ENCODE assay signal across 33 cellular contexts in the genomic region with DNA sequence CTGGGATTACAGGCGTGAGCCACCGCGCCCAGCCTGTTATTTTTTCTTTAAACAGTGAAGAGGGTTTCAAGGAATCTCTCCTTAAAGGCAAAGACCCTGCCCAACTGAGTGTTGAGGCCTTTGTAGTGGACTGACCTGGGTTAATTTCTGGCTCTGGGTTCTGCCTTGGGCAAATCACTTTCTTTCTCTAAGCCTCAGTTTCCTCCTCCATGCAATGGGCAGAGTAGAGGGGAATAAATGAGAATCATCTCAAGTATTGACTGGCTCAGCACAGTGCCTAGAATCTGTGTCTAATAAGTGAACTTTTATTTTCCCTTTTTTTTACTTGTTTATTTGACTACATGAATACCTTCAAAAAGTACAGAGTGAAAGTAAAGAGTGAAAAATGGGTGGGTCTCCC.
"Had no signal": no experiment of that assay in that cellular context is flagged by ENCODE, and none has a peak within 500 bp of the region (broad histone marks: within the 10 kb centered on the region; RNA-seq: fewer than 3 reads in every experiment).

No MANE protein-coding gene starts in this region.

- H3K27me3 ChIP-seq: adrenal gland, body of pancreas, esophagus muscularis mucosa, foreskin keratinocyte, gastrocnemius medialis, heart left ventricle had no signal

- ATAC-seq: activated CD4-positive, alpha-beta T cell treated with anti-CD3 and anti-CD28 coated beads for 36 hours; activated CD8-positive, alpha-beta memory T cell treated with anti-CD3 and anti-CD28 coated beads, Interleukin-2, amount 10 ng/mL, durations not matched to agents 7 days and 5 days; activated CD8-positive, alpha-beta T cell treated with anti-CD3 and anti-CD28 coated beads, Interleukin-2, amount 10 ng/mL, durations not matched to agents 7 days and 5 days; activated naive CD8-positive, alpha-beta T cell treated with anti-CD3 and anti-CD28 coated beads, Interleukin-2, amount 50 U/mL, for 24 hours; body of pancreas; effector memory CD8-positive, alpha-beta T cell; foreskin keratinocyte; gastrocnemius medialis; heart left ventricle had no signal

- H3K36me3 Mint-ChIP-seq: activated CD4-positive, alpha-beta memory T cell treated with anti-CD3 and anti-CD28 coated beads for 36 hours; activated CD8-positive, alpha-beta memory T cell treated with anti-CD3 and anti-CD28 coated beads, Interleukin-2, amount 10 ng/mL, durations not matched to agents 7 days and 5 days; activated naive CD4-positive, alpha-beta T cell treated with anti-CD3 and anti-CD28 coated beads, Interleukin-2, amount 50 U/mL, for 24 hours; activated naive CD8-positive, alpha-beta T cell treated with anti-CD3 and anti-CD28 coated beads for 36 hours had no signal

- H3K27me3 Mint-ChIP-seq: activated CD8-positive, alpha-beta memory T cell treated with anti-CD3 and anti-CD28 coated beads, Interleukin-2, amount 10 ng/mL, durations not matched to agents 7 days and 5 days; activated naive CD4-positive, alpha-beta T cell treated with anti-CD3 and anti-CD28 coated beads, Interleukin-2, amount 50 U/mL, for 24 hours; effector memory CD8-positive, alpha-beta T cell had no signal

- H3K4me3 Mint-ChIP-seq: activated CD4-positive, alpha-beta memory T cell treated with anti-CD3 and anti-CD28 coated beads for 36 hours; activated CD4-positive, alpha-beta T cell treated with anti-CD3 and anti-CD28 coated beads for 36 hours; activated CD4-positive, alpha-beta T cell treated with anti-CD3 and anti-CD28 coated beads, Interleukin-2, amount 10 ng/mL, durations not matched to agents 24 days and 14 days; activated CD8-positive, alpha-beta memory T cell treated with anti-CD3 and anti-CD28 coated beads, Interleukin-2, amount 10 ng/mL, durations not matched to agents 7 days and 5 days; activated CD8-positive, alpha-beta T cell treated with anti-CD3 and anti-CD28 coated beads, Interleukin-2, amount 10 ng/mL, durations not matched to agents 7 days and 5 days; activated naive CD4-positive, alpha-beta T cell treated with anti-CD3 and anti-CD28 coated beads for 36 hours; activated naive CD4-positive, alpha-beta T cell treated with anti-CD3 and anti-CD28 coated beads, Interleukin-2, amount 50 U/mL, for 24 hours; activated naive CD8-positive, alpha-beta T cell treated with anti-CD3 and anti-CD28 coated beads for 36 hours; activated naive CD8-positive, alpha-beta T cell treated with anti-CD3 and anti-CD28 coated beads, Interleukin-2, amount 50 U/mL, for 24 hours; activated T-helper 1 cell treated with anti-CD3 and anti-CD28 coated beads, Interleukin-12 subunit alpha, Interleukin-12 subunit beta, Interleukin-2, Interleukin-4 antibody, amounts not matched to agents 30 ng/mL and 10 ng/mL and 1 ng/mL, durations not matched to agents 14 hours and 24 hours and 36 hours; effector memory CD8-positive, alpha-beta T cell; T-helper 1 cell treated with Interleukin-12 subunit alpha and Interleukin-12 subunit beta and Interleukin-4 antibody, amounts not matched to agents 30 μg/mL and 1 μg/mL, for 36 hours had no signal

- H3K9me3 ChIP-seq: adrenal gland, body of pancreas, esophagus muscularis mucosa, gastrocnemius medialis, heart left ventricle had no signal

- H3K4me3 ChIP-seq: adrenal gland, body of pancreas, esophagus muscularis mucosa, gastrocnemius medialis, heart left ventricle had no signal

- H3K27ac Mint-ChIP-seq: activated CD4-positive, alpha-beta memory T cell treated with anti-CD3 and anti-CD28 coated beads for 36 hours; activated CD4-positive, alpha-beta T cell treated with anti-CD3 and anti-CD28 coated beads for 36 hours; activated CD4-positive, alpha-beta T cell treated with anti-CD3 and anti-CD28 coated beads, Interleukin-2, amount 10 ng/mL, durations not matched to agents 24 days and 14 days; activated CD8-positive, alpha-beta memory T cell treated with anti-CD3 and anti-CD28 coated beads, Interleukin-2, amount 10 ng/mL, durations not matched to agents 7 days and 5 days; activated CD8-positive, alpha-beta T cell treated with anti-CD3 and anti-CD28 coated beads, Interleukin-2, amount 10 ng/mL, durations not matched to agents 7 days and 5 days; activated naive CD4-positive, alpha-beta T cell treated with anti-CD3 and anti-CD28 coated beads for 36 hours; activated naive CD4-positive, alpha-beta T cell treated with anti-CD3 and anti-CD28 coated beads, Interleukin-2, amount 50 U/mL, for 24 hours; activated naive CD8-positive, alpha-beta T cell treated with anti-CD3 and anti-CD28 coated beads for 36 hours; activated naive CD8-positive, alpha-beta T cell treated with anti-CD3 and anti-CD28 coated beads, Interleukin-2, amount 50 U/mL, for 24 hours; activated T-helper 1 cell treated with anti-CD3 and anti-CD28 coated beads, Interleukin-12 subunit alpha, Interleukin-12 subunit beta, Interleukin-2, Interleukin-4 antibody, amounts not matched to agents 30 ng/mL and 10 ng/mL and 1 ng/mL, durations not matched to agents 14 hours and 24 hours and 36 hours; activated T-helper 2 cell treated with anti-CD3 and anti-CD28 coated beads, Interferon-gamma antibody, Interleukin-2, Interleukin-4, amounts not matched to agents 10 μg/mL and 5 μg/mL and 100 μg/mL, durations not matched to agents 14 hours and 24 hours and 36 hours; effector memory CD8-positive, alpha-beta T cell; T-helper 1 cell treated with Interleukin-12 subunit alpha and Interleukin-12 subunit beta and Interleukin-4 antibody, amounts not matched to agents 30 μg/mL and 1 μg/mL, for 36 hours had no signal

- H3K9me3 Mint-ChIP-seq: activated CD4-positive, alpha-beta memory T cell treated with anti-CD3 and anti-CD28 coated beads for 36 hours; activated CD4-positive, alpha-beta T cell treated with anti-CD3 and anti-CD28 coated beads, Interleukin-2, amount 10 ng/mL, durations not matched to agents 24 days and 14 days; activated naive CD4-positive, alpha-beta T cell treated with anti-CD3 and anti-CD28 coated beads for 36 hours; activated naive CD4-positive, alpha-beta T cell treated with anti-CD3 and anti-CD28 coated beads, Interleukin-2, amount 50 U/mL, for 24 hours; activated naive CD8-positive, alpha-beta T cell treated with anti-CD3 and anti-CD28 coated beads for 36 hours; activated naive CD8-positive, alpha-beta T cell treated with anti-CD3 and anti-CD28 coated beads, Interleukin-2, amount 50 U/mL, for 24 hours; activated T-helper 1 cell treated with anti-CD3 and anti-CD28 coated beads, Interleukin-12 subunit alpha, Interleukin-12 subunit beta, Interleukin-2, Interleukin-4 antibody, amounts not matched to agents 30 ng/mL and 10 ng/mL and 1 ng/mL, durations not matched to agents 14 hours and 24 hours and 36 hours; activated T-helper 2 cell treated with anti-CD3 and anti-CD28 coated beads, Interferon-gamma antibody, Interleukin-2, Interleukin-4, amounts not matched to agents 10 μg/mL and 5 μg/mL and 100 μg/mL, durations not matched to agents 14 hours and 24 hours and 36 hours; effector memory CD8-positive, alpha-beta T cell; T-helper 1 cell treated with Interleukin-12 subunit alpha and Interleukin-12 subunit beta and Interleukin-4 antibody, amounts not matched to agents 30 μg/mL and 1 μg/mL, for 36 hours had no signal

- H3K4me1 ChIP-seq: body of pancreas, foreskin keratinocyte had no signal

- H3K36me3 ChIP-seq: adrenal gland, esophagus muscularis mucosa, gastrocnemius medialis, heart left ventricle had no signal

- DNase-seq: activated CD4-positive, alpha-beta memory T cell treated with anti-CD3 and anti-CD28 coated beads for 36 hours; activated CD4-positive, alpha-beta T cell treated with anti-CD3 and anti-CD28 coated beads for 36 hours; activated CD4-positive, alpha-beta T cell treated with anti-CD3 and anti-CD28 coated beads, Interleukin-2, amount 10 ng/mL, durations not matched to agents 24 days and 14 days; activated CD4-positive, CD25-positive, alpha-beta regulatory T cell; activated CD4-positive, CD25-positive, alpha-beta regulatory T cell treated with anti-CD3 and anti-CD28 coated beads, Interleukin-2, amount 50 U/mL, for 72 hours; activated CD8-positive, alpha-beta memory T cell treated with anti-CD3 and anti-CD28 coated beads, Interleukin-2, amount 10 ng/mL, durations not matched to agents 7 days and 5 days; activated CD8-positive, alpha-beta memory T cell treated with anti-CD3 and anti-CD28 coated beads, Interleukin-2, amount 50 U/mL, for 4 hours; activated CD8-positive, alpha-beta T cell treated with anti-CD3 and anti-CD28 coated beads, Interleukin-2, amount 10 ng/mL, durations not matched to agents 7 days and 5 days; activated effector memory CD4-positive, alpha-beta T cell treated with anti-CD3 and anti-CD28 coated beads, Interleukin-2, amount 50 U/mL, for 16 hours; activated naive CD4-positive, alpha-beta T cell treated with anti-CD3 and anti-CD28 coated beads for 36 hours; activated naive CD8-positive, alpha-beta T cell treated with anti-CD3 and anti-CD28 coated beads for 36 hours; activated naive CD8-positive, alpha-beta T cell treated with anti-CD3 and anti-CD28 coated beads, Interleukin-2, amount 50 U/mL, for 24 hours; activated T-cell treated with anti-CD3 and anti-CD28 coated beads, Interleukin-2, amount 50 U/mL, for 1 hour; activated T-cell treated with anti-CD3 and anti-CD28 coated beads, Interleukin-2, amount 50 U/mL, for 48 hours; adrenal gland; amygdala; aorta; body of pancreas; caudate nucleus; cortex of kidney; dermis blood vessel endothelial cell; effector CD4-positive, alpha-beta T cell; effector memory CD8-positive, alpha-beta T cell; erythroblast; foreskin keratinocyte; gastrocnemius medialis; glutamatergic neuron; heart left ventricle had no signal

- H3K27ac ChIP-seq: body of pancreas, esophagus muscularis mucosa, foreskin keratinocyte, gastrocnemius medialis, heart left ventricle had no signal
